25 cellular contexts compared by ENCODE assay signal in genomic region chr3:143840636-143841035, GRCh38. TPM values are rescaled to one million over a fixed set of nuclear protein-coding genes. Genes with fewer than 3 reads are reported as not detected.
DNase-seq lines count a peak whose midpoint lies in the region; ATAC-seq, FAIRE-seq and TF ChIP-seq lines count a peak whose summit lies in the region.
"Had no signal": no experiment of that assay in that cellular context is flagged by ENCODE, and none has a peak within 500 bp of the region (broad histone marks: within the 10 kb centered on the region; RNA-seq: fewer than 3 reads in every experiment).

No MANE protein-coding gene starts in this region.

- H3K27me3 Mint-ChIP-seq in T-cell: no peaks in the 10 kb centered on the region
- no peaks in the 10 kb centered on the region for H3K27me3 Mint-ChIP-seq in activated naive CD4-positive, alpha-beta T cell treated with anti-CD3 and anti-CD28 coated beads for 36 hours (ENCODE audit: low read depth)

- H3K4me1 Mint-ChIP-seq in T-cell: peaks cover 42 to 50% (median 43%) of the 10 kb centered on the region in 3 donors
- H3K4me1 Mint-ChIP-seq in activated naive CD4-positive, alpha-beta T cell treated with anti-CD3 and anti-CD28 coated beads for 36 hours (ENCODE audit: low read depth): peaks cover 24% of the 10 kb centered on the region

- H3K9me1 ChIP-seq in keratinocyte (ENCODE audit: control insufficient read depth, extremely low read depth, insufficient read depth, low read length): no peaks in the 10 kb centered on the region

- ATAC-seq in GM18498 (IDR thresholded peaks at IDR 0.05; ENCODE audit: unreplicated experiment): peak; percentile 69
- peak; percentile 48 for ATAC-seq in GM19395 (IDR thresholded peaks at IDR 0.05; ENCODE audit: unreplicated experiment)
- ATAC-seq in T-cell (replicated peaks in 1 of 4): no peak
- ATAC-seq: HCT116, HepG2, K562 had no signal

- peaks cover 14% of the 10 kb centered on the region for H3K36me3 Mint-ChIP-seq in T-cell
- peaks cover 3% of the 10 kb centered on the region for H3K36me3 Mint-ChIP-seq in activated naive CD4-positive, alpha-beta T cell treated with anti-CD3 and anti-CD28 coated beads for 36 hours (ENCODE audit: low read depth)

- H3K9me3 ChIP-seq in keratinocyte (ENCODE audit: control insufficient read depth, low read depth, low read length): no peaks in the 10 kb centered on the region

- dilution Hi-C loops in keratinocyte (cut with MboI; ENCODE audit: extremely low pct_ligation_motif_present, low sequenced_read_pairs): no loop called here

- no peak for FAIRE-seq in keratinocyte (lab: Jason Lieb, UNC)
- FAIRE-seq: H1, HepG2, K562 had no signal

- no peak overlapping the region for H3K27ac ChIP-seq in keratinocyte (ENCODE audit: control insufficient read depth, insufficient read depth, low read length)

- CTCF ChIA-PET in T-cell (lab: Charles Lee): no interaction called here
- CTCF ChIA-PET in activated naive CD4-positive, alpha-beta T cell treated with anti-CD3 and anti-CD28 coated beads for 36 hours (lab: Charles Lee): interaction anchor here (0.6 kb wide), 1 partner anchor 94 kb away, joined by 3 read pairs; no protein-coding TSS in a partner anchor

- no peaks in the 10 kb centered on the region for H3K79me2 ChIP-seq in keratinocyte (ENCODE audit: control insufficient read depth, insufficient read depth, low read length)

- no peaks in the 10 kb centered on the region for H3K36me3 ChIP-seq in keratinocyte (ENCODE audit: control insufficient read depth in 2 of 2, extremely low read depth in 1 of 2, insufficient read depth in 2 of 2, low read length in 2 of 2)

- no peaks in the 10 kb centered on the region for H3K27me3 ChIP-seq in keratinocyte (ENCODE audit: control insufficient read depth, extremely low read depth, insufficient read depth, low read length)

- POLR2A ChIA-PET in T-cell (lab: Charles Lee): no interaction called here

- H3K4me1 ChIP-seq in keratinocyte (ENCODE audit: control insufficient read depth, extremely low read depth, insufficient read depth, low read length): no peaks in the 10 kb centered on the region

- DNase-seq in RPMI8226 (peak; percentile 32), keratinocyte (ENCODE audit: low read depth, low spot score) (no peak), T-cell (no peak), NCI-H446 (lab: John Stamatoyannopoulos, UW) (no peak)
- DNase-seq in activated naive CD4-positive, alpha-beta T cell treated with anti-CD3 and anti-CD28 coated beads for 36 hours: no peak
- DNase-seq: AML-193; C1 segment of cervical spinal cord; Calu3; CD8-positive, alpha-beta memory T cell; DMS153; NCI-H1092; NCI-H1436 treated with DMSO at 0.1 percent for 48 hours; NCI-H1930; NCI-H345; NCI-H524 treated with DMSO at 0.1 percent for 48 hours; NCI-H82; Right ventricle myocardium superior had no signal

- no peak overlapping the region for H3K4me2 ChIP-seq in keratinocyte (ENCODE audit: control insufficient read depth, extremely low read depth, insufficient read depth, low read depth, low read length)

- no peaks in the 10 kb centered on the region for H4K20me1 ChIP-seq in keratinocyte (ENCODE audit: control insufficient read depth, extremely low read depth, insufficient read depth, low read length)

- no peak overlapping the region for H3K4me3 Mint-ChIP-seq in T-cell
- H3K4me3 Mint-ChIP-seq in activated naive CD4-positive, alpha-beta T cell treated with anti-CD3 and anti-CD28 coated beads for 36 hours: no peak overlapping the region
- H3K4me3 Mint-ChIP-seq: CD8-positive, alpha-beta memory T cell; T-helper 1 cell treated with Interleukin-12 subunit alpha and Interleukin-12 subunit beta and Interleukin-4 antibody, amounts not matched to agents 30 μg/mL and 1 μg/mL, for 36 hours had no signal

- no peak for TF ChIP-seq CTCF in keratinocyte (optimal IDR thresholded peaks at IDR 0.05 in 1 of 3, IDR thresholded peaks at IDR 0.05 in 1 of 3, conservative IDR thresholded peaks at IDR 0.05 in 1 of 3; ENCODE audit: extremely low read depth in 1 of 3, insufficient read depth in 2 of 3, low read length in 3 of 3)

- intact Hi-C loops in activated naive CD4-positive, alpha-beta T cell treated with anti-CD3 and anti-CD28 coated beads for 36 hours (cut with micrococcal nuclease): no loop called here

- no peak overlapping the region for H3K27ac Mint-ChIP-seq in T-cell
- H3K27ac Mint-ChIP-seq in activated naive CD4-positive, alpha-beta T cell treated with anti-CD3 and anti-CD28 coated beads for 36 hours: no peak overlapping the region
- H3K27ac Mint-ChIP-seq: CD8-positive, alpha-beta memory T cell; T-helper 1 cell treated with Interleukin-12 subunit alpha and Interleukin-12 subunit beta and Interleukin-4 antibody, amounts not matched to agents 30 μg/mL and 1 μg/mL, for 36 hours had no signal

- H3K9ac ChIP-seq in keratinocyte (ENCODE audit: control insufficient read depth, extremely low read depth, insufficient read depth, low read length): no peak overlapping the region

- H3K4me3 ChIP-seq in keratinocyte (ENCODE audit: control insufficient read depth in 2 of 3, extremely low read depth in 1 of 3, insufficient read depth in 2 of 3, low read depth in 1 of 3, low read length in 3 of 3): no peak overlapping the region
- H3K4me3 ChIP-seq: K562 had no signal

- H2AFZ ChIP-seq in keratinocyte (ENCODE audit: control insufficient read depth, low read length): peak overlapping the region; percentile 13

- no peaks in the 10 kb centered on the region for H3K9me3 Mint-ChIP-seq in T-cell
- no peaks in the 10 kb centered on the region for H3K9me3 Mint-ChIP-seq in activated naive CD4-positive, alpha-beta T cell treated with anti-CD3 and anti-CD28 coated beads for 36 hours
- H3K9me3 Mint-ChIP-seq: CD8-positive, alpha-beta memory T cell; T-helper 1 cell treated with Interleukin-12 subunit alpha and Interleukin-12 subunit beta and Interleukin-4 antibody, amounts not matched to agents 30 μg/mL and 1 μg/mL, for 36 hours had no signal

RNA-seq across cellular contexts. Expression of gene SLC9A9, which starts 7.6 kb away (rescaled TPM):
- polyA plus RNA-seq in keratinocyte: 2.9 to 7.0 TPM (median 5.2 TPM) in 3 replicates
- 1.7 TPM for polyA plus RNA-seq in keratinocyte (2011; ENCODE audit: low read depth)
- polyA plus RNA-seq in keratinocyte (2011; cell fraction: cytosol; rRNA removed): 1.5 and 3.5 TPM in 2 replicates
- 4.6 and 6.8 TPM in 2 replicates for polyA plus RNA-seq in keratinocyte (2011; cell fraction: nucleus; rRNA removed)
- polyA plus RNA-seq in keratinocyte (2012; ENCODE audit: low replicate concordance): 2.9 and 4.3 TPM in 2 replicates
- 5.7 to 14.0 TPM (median 9.7 TPM) in 3 replicates for polyA minus RNA-seq in keratinocyte
- 1.9 TPM for polyA minus RNA-seq in keratinocyte (2011; cell fraction: cytosol; rRNA and poly(A)+ RNA removed)
- polyA minus RNA-seq in keratinocyte (2011; cell fraction: nucleus; rRNA and poly(A)+ RNA removed): 8.1 and 17.8 TPM in 2 replicates
- total RNA-seq in T-cell: 10 to 100 TPM; 11.2 to 36.8 (median 17.8) TPM
- total RNA-seq in activated naive CD4-positive, alpha-beta T cell treated with anti-CD3 and anti-CD28 coated beads for 36 hours: under 1 TPM; 0.33 to 0.49 TPM
- total RNA-seq: G401, HepG2 had no signal
- polyA plus RNA-seq: HepG2 had no signal

Comparison
In these comparisons a context has a peak if more than half of its experiments do, and no peak if none do; other contexts are left out.
1. ATAC-seq: peak in GM18498 (single experiment) and GM19395 (single experiment); none in T-cell (0 of 4).
2. RNA of gene SLC9A9, which starts 7.6 kb away (total RNA-seq): 11.2 to 36.8 TPM in T-cell; 0.33 to 0.49 TPM in activated naive CD4-positive, alpha-beta T cell treated with anti-CD3 and anti-CD28 coated beads for 36 hours; every median in the first group is over 4 times any median in the second.